ENCODE assay signal across 8 cellular contexts in genomic region chrX:46544527-46544926, GRCh38. TPM values are rescaled to one million over a fixed set of nuclear protein-coding genes. Genes with fewer than 3 reads are reported as not detected.
DNase-seq lines count a peak whose midpoint lies in the region; ATAC-seq and TF ChIP-seq lines count a peak whose summit lies in the region.
"Not testable (repeated sequence)": the region's sequence is repeated elsewhere in the genome, so short reads cannot be mapped to it uniquely, and the experiment has no call there.

No MANE protein-coding gene starts in this region.

- not testable (repeated sequence) for BruUV-seq in HCT116 (replicated peaks; lab: Mats Ljungman, UMichigan)

- not testable (repeated sequence) for H4K20me1 ChIP-seq in HCT116 (ENCODE audit: insufficient read depth); hepatocyte (ENCODE audit: insufficient read depth, poor library complexity, severe bottlenecking)

- H3K36me3 Mint-ChIP-seq in activated naive CD4-positive, alpha-beta T cell treated with anti-CD3 and anti-CD28 coated beads, Interleukin-2, amount 10 ng/mL, durations not matched to agents 7 days and 5 days, result peaks cover 24% of the 10 kb centered on the region
- H3K36me3 Mint-ChIP-seq in natural killer cell treated with Interleukin-12 subunit alpha and Interleukin-12 subunit beta and Interleukin-15 and Interleukin-18, amount 100 ng/mL, for 72 hours, result not testable (repeated sequence)
- peaks cover 3 to 10% of the 10 kb centered on the region in 2 donors for H3K36me3 Mint-ChIP-seq in stimulated activated naive B cell treated with anti-CD40 and anti-IgM and Interleukin-4, amounts not matched to agents 10 μg/mL and 1 μg/mL and 100 μg/mL, for 72 hours

- peak overlapping the region; percentile 90 for H3K4me2 ChIP-seq in HCT116 (ENCODE audit: low read length)
- H3K4me2 ChIP-seq in hepatocyte, result peak overlapping the region; percentile 83

- H3K4me1 Mint-ChIP-seq in activated naive CD4-positive, alpha-beta T cell treated with anti-CD3 and anti-CD28 coated beads, Interleukin-2, amount 10 ng/mL, durations not matched to agents 7 days and 5 days, result peaks cover 39% of the 10 kb centered on the region
- H3K4me1 Mint-ChIP-seq in natural killer cell treated with Interleukin-12 subunit alpha and Interleukin-12 subunit beta and Interleukin-15 and Interleukin-18, amount 100 ng/mL, for 72 hours (ENCODE audit: low read depth in 2 of 2), result peaks cover 8 to 14% of the 10 kb centered on the region in 2 donors
- H3K4me1 Mint-ChIP-seq in stimulated activated naive B cell treated with anti-CD40 and anti-IgM and Interleukin-4, amounts not matched to agents 10 μg/mL and 1 μg/mL and 100 μg/mL, for 72 hours, result peaks cover 13 to 23% of the 10 kb centered on the region in 2 donors

- RAD21 ChIA-PET in HCT116 (lab: Charles Lee; ENCODE audit: low non-redundant PET in 1 of 2, low total read pairs in 2 of 2, uncharacterized antibody in 2 of 2, unreplicated experiment in 2 of 2), result not testable (repeated sequence)

- peak overlapping the region; percentile 84 for H3K4me3 ChIP-seq in AG09309 (ENCODE audit: control insufficient read depth, low read depth, low read length)
- H3K4me3 ChIP-seq in HCT116 (replicated peaks in 1 of 2; ENCODE audit: low read depth in 1 of 2, low read length in 2 of 2), result peak overlapping the region; percentile 77 to 84
- H3K4me3 ChIP-seq in Peyer's patch, result peak overlapping the region; percentile 56 to 78 (median 60)
- peak overlapping the region; percentile 86 to 89 for H3K4me3 ChIP-seq in duodenal mucosa (ENCODE audit: low read depth in 1 of 2, low read length in 2 of 2)
- peak overlapping the region; percentile 57 for H3K4me3 ChIP-seq in hepatocyte

- CTCF ChIA-PET in HCT116 (lab: Charles Lee), result not testable (repeated sequence)
- CTCF ChIA-PET in activated naive CD4-positive, alpha-beta T cell treated with anti-CD3 and anti-CD28 coated beads, Interleukin-2, amount 10 ng/mL, durations not matched to agents 7 days and 5 days (lab: Charles Lee), result interaction anchor here (0.7 kb wide), 1 partner anchor 200 kb away, joined by 3 read pairs; no protein-coding TSS in a partner anchor

- TF ChIP-seq CTCF in AG09309 (IDR thresholded peaks at IDR 0.05; ENCODE audit: control insufficient read depth, insufficient read depth, low read depth, low read length, missing control alignments); HCT116 (IDR thresholded peaks at IDR 0.05 in 2 of 3, conservative IDR thresholded peaks at IDR 0.05 in 1 of 3; ENCODE audit: borderline replicate concordance in 1 of 3, insufficient read depth in 1 of 3, low read depth in 2 of 3, low read length in 2 of 3); Peyer's patch (IDR thresholded peaks at IDR 0.05); hepatocyte (IDR thresholded peaks at IDR 0.05; ENCODE audit: poor library complexity): not testable (repeated sequence)

- H3K79me2 ChIP-seq in HCT116 (ENCODE audit: insufficient read depth, low read length), result peaks cover 44% of the 10 kb centered on the region
- H3K79me2 ChIP-seq in hepatocyte, result peaks cover 36% of the 10 kb centered on the region

- intact Hi-C loops in HCT116 (cut with micrococcal nuclease), result not testable (repeated sequence)

- H3K36me3 ChIP-seq in HCT116 (ENCODE audit: control insufficient read depth in 1 of 2, insufficient read depth in 2 of 2, low read length in 2 of 2); Peyer's patch; duodenal mucosa (ENCODE audit: control insufficient read depth in 1 of 2, insufficient read depth in 2 of 2, low read length in 2 of 2); hepatocyte (replicated peaks; ENCODE audit: insufficient read depth, low read depth): not testable (repeated sequence)

- H3K9ac ChIP-seq in HCT116 (ENCODE audit: low read length), result peak overlapping the region; percentile 96
- peak overlapping the region; percentile 60 to 86 for H3K9ac ChIP-seq in duodenal mucosa (ENCODE audit: low read depth in 1 of 2, low read length in 2 of 2)

- not testable (repeated sequence) for H3K9me3 Mint-ChIP-seq in activated naive CD4-positive, alpha-beta T cell treated with anti-CD3 and anti-CD28 coated beads, Interleukin-2, amount 10 ng/mL, durations not matched to agents 7 days and 5 days; natural killer cell treated with Interleukin-12 subunit alpha and Interleukin-12 subunit beta and Interleukin-15 and Interleukin-18, amount 100 ng/mL, for 72 hours; stimulated activated naive B cell treated with anti-CD40 and anti-IgM and Interleukin-4, amounts not matched to agents 10 μg/mL and 1 μg/mL and 100 μg/mL, for 72 hours

- not testable (repeated sequence) for TF ChIP-seq POLR2A in HCT116 (IDR thresholded peaks at IDR 0.05; ENCODE audit: borderline replicate concordance, extremely low read depth, insufficient read depth, insufficient read length); Peyer's patch (IDR thresholded peaks at IDR 0.05)

- ATAC-seq in HCT116; natural killer cell treated with Interleukin-12 subunit alpha and Interleukin-12 subunit beta and Interleukin-15 and Interleukin-18, amount 100 ng/mL, for 72 hours: not testable (repeated sequence)
- peak; percentile 52 to 56 for ATAC-seq in stimulated activated naive B cell treated with anti-CD40 and anti-IgM and Interleukin-4, amounts not matched to agents 10 μg/mL and 1 μg/mL and 100 μg/mL, for 72 hours (replicated peaks)

- H3K4me1 ChIP-seq in HCT116 (ENCODE audit: control insufficient read depth in 1 of 2, insufficient read depth in 2 of 2, low read length in 2 of 2) (peaks cover 20 to 36% of the 10 kb centered on the region in 2 experiments), duodenal mucosa (ENCODE audit: control insufficient read depth in 1 of 2, insufficient read depth in 2 of 2, low read length in 2 of 2) (peaks cover 10 to 13% of the 10 kb centered on the region in 2 donors)
- not testable (repeated sequence) for H3K4me1 ChIP-seq in Peyer's patch; hepatocyte (ENCODE audit: insufficient read depth)

- POLR2A ChIA-PET in HCT116 (lab: Charles Lee), result not testable (repeated sequence)

- H3K4me3 Mint-ChIP-seq in activated naive CD4-positive, alpha-beta T cell treated with anti-CD3 and anti-CD28 coated beads, Interleukin-2, amount 10 ng/mL, durations not matched to agents 7 days and 5 days, result peak overlapping the region; percentile 93
- H3K4me3 Mint-ChIP-seq in natural killer cell treated with Interleukin-12 subunit alpha and Interleukin-12 subunit beta and Interleukin-15 and Interleukin-18, amount 100 ng/mL, for 72 hours, result peak overlapping the region; percentile 88
- H3K4me3 Mint-ChIP-seq in stimulated activated naive B cell treated with anti-CD40 and anti-IgM and Interleukin-4, amounts not matched to agents 10 μg/mL and 1 μg/mL and 100 μg/mL, for 72 hours, result peak overlapping the region; percentile 96 to 100

- H3K27me3 Mint-ChIP-seq in activated naive CD4-positive, alpha-beta T cell treated with anti-CD3 and anti-CD28 coated beads, Interleukin-2, amount 10 ng/mL, durations not matched to agents 7 days and 5 days; natural killer cell treated with Interleukin-12 subunit alpha and Interleukin-12 subunit beta and Interleukin-15 and Interleukin-18, amount 100 ng/mL, for 72 hours; stimulated activated naive B cell treated with anti-CD40 and anti-IgM and Interleukin-4, amounts not matched to agents 10 μg/mL and 1 μg/mL and 100 μg/mL, for 72 hours: not testable (repeated sequence)

- DNase-seq in AG09309 (ENCODE audit: low read depth); HCT116 (ENCODE audit: low read depth, low spot score); activated naive CD4-positive, alpha-beta T cell treated with anti-CD3 and anti-CD28 coated beads, Interleukin-2, amount 10 ng/mL, durations not matched to agents 7 days and 5 days; hepatocyte (ENCODE audit: low spot score); natural killer cell treated with Interleukin-12 subunit alpha and Interleukin-12 subunit beta and Interleukin-15 and Interleukin-18, amount 100 ng/mL, for 72 hours (ENCODE audit: low spot score); stimulated activated naive B cell treated with anti-CD40 and anti-IgM and Interleukin-4, amounts not matched to agents 10 μg/mL and 1 μg/mL and 100 μg/mL, for 72 hours: not testable (repeated sequence)
- DNase-seq in Peyer's patch, result peak in 1 of 3 donors; percentile 15

- not testable (repeated sequence) for H2AFZ ChIP-seq in HCT116 (ENCODE audit: low read depth, low read length, poor library complexity, severe bottlenecking)
- peak overlapping the region; percentile 53 for H2AFZ ChIP-seq in hepatocyte

- not testable (repeated sequence) for H3K27me3 ChIP-seq in HCT116 (ENCODE audit: insufficient read depth, low read length); Peyer's patch; duodenal mucosa (ENCODE audit: control insufficient read depth in 1 of 2, insufficient read depth in 2 of 2, low read length in 2 of 2); hepatocyte

- H3K27ac ChIP-seq in HCT116 (ENCODE audit: low read depth, low read length) (peak overlapping the region; percentile 50; the same call in 1 of the 2 replicates), Peyer's patch (peak overlapping the region; percentile 71 to 85 (median 82)), hepatocyte (peak overlapping the region; percentile 94)
- not testable (repeated sequence) for H3K27ac ChIP-seq in duodenal mucosa (ENCODE audit: low read depth, low read length)

- peak overlapping the region; percentile 93 for H3K27ac Mint-ChIP-seq in activated naive CD4-positive, alpha-beta T cell treated with anti-CD3 and anti-CD28 coated beads, Interleukin-2, amount 10 ng/mL, durations not matched to agents 7 days and 5 days
- peak overlapping the region; percentile 96 to 97 for H3K27ac Mint-ChIP-seq in natural killer cell treated with Interleukin-12 subunit alpha and Interleukin-12 subunit beta and Interleukin-15 and Interleukin-18, amount 100 ng/mL, for 72 hours
- peak overlapping the region; percentile 98 for H3K27ac Mint-ChIP-seq in stimulated activated naive B cell treated with anti-CD40 and anti-IgM and Interleukin-4, amounts not matched to agents 10 μg/mL and 1 μg/mL and 100 μg/mL, for 72 hours

- H3K9me2 ChIP-seq in HCT116 (ENCODE audit: insufficient read depth); hepatocyte (replicated peaks; ENCODE audit: insufficient read depth): not testable (repeated sequence)

- TF ChIP-seq RAD21 in HCT116 (IDR thresholded peaks at IDR 0.05; ENCODE audit: low read depth), result not testable (repeated sequence)

- H3K9me3 ChIP-seq in HCT116 (ENCODE audit: control insufficient read depth in 1 of 2, insufficient read depth in 1 of 2, low read depth in 1 of 2, low read length in 2 of 2); Peyer's patch; duodenal mucosa (ENCODE audit: control insufficient read depth in 1 of 2, low read length in 2 of 2); hepatocyte (ENCODE audit: low read depth): not testable (repeated sequence)

- WGBS in hepatocyte (ENCODE audit: low lambda C conversion rate, missing lambda C conversion rate), result 75% methylated on average over 7 of the region's 7 CpGs

RNA-seq across cellular contexts. Expression of gene ZNF674, which starts 0.7 kb away (rescaled TPM):
- total RNA-seq in HCT116 (2021; ENCODE audit: unreplicated experiment), result 5.2 TPM
- polyA plus RNA-seq in HCT116 (2012), result 4.0 TPM in 2 replicates
- total RNA-seq in Peyer's patch, result 10 to 100 TPM in 1 of 4 donors, 1 to 10 TPM in 3; 3.3 to 18.2 (median 6.9) TPM
- 3.3 and 4.8 TPM in 2 replicates for total RNA-seq in hepatocyte
- 2.2 and 2.5 TPM in 2 replicates for polyA plus RNA-seq in hepatocyte
- total RNA-seq in natural killer cell treated with Interleukin-12 subunit alpha and Interleukin-12 subunit beta and Interleukin-15 and Interleukin-18, amount 100 ng/mL, for 72 hours, result 1 to 10 TPM; 2.2 to 4.4 TPM

RNA-seq across cellular contexts. Expression of gene CHST7, which starts 29.0 kb away (rescaled TPM):
- total RNA-seq in HCT116 (2021; ENCODE audit: unreplicated experiment) (7.7 TPM), Peyer's patch (10 to 100 TPM in 1 of 4 donors, 1 to 10 TPM in 3; 1.7 to 10.7 (median 4.2) TPM), hepatocyte (5.5 and 5.6 TPM in 2 replicates)
- polyA plus RNA-seq in HCT116 (2012), result 4.3 and 4.5 TPM in 2 replicates
- 2.3 and 7.8 TPM in 2 replicates for polyA plus RNA-seq in hepatocyte
- 1 to 10 TPM; 2.0 to 2.9 TPM for total RNA-seq in natural killer cell treated with Interleukin-12 subunit alpha and Interleukin-12 subunit beta and Interleukin-15 and Interleukin-18, amount 100 ng/mL, for 72 hours
